ENCODE assay signal across 22 cellular contexts in the genomic region with DNA sequence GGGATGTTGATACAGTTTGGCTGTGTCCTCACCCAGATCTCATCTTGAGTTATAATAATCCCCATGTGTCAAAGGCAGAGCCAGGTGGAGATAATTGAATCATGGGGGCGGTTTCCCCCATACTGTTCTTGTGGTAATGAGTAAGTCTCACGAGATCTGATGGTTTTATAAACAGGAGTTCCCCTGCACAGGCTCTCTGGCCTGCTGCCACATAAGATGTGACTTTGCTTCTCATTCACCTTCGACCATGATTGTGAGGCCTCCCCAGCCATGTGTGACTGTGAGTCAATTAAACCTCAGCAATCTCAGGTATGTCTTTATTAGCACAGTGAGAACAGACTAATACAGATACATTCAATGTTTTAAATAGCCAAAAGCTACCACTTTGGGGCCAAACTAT. TPM values are rescaled to one million over a fixed set of nuclear protein-coding genes. Genes with fewer than 3 reads are reported as not detected.
DNase-seq lines count a peak whose midpoint lies in the region; ATAC-seq and TF ChIP-seq lines count a peak whose summit lies in the region.
"Had no signal": no experiment of that assay in that cellular context is flagged by ENCODE, and none has a peak within 500 bp of the region (broad histone marks: within the 10 kb centered on the region; RNA-seq: fewer than 3 reads in every experiment).

No MANE protein-coding gene starts in this region.

- H3K27ac ChIP-seq in PC-9 (peak overlapping the region; percentile 35; the same call in 1 of the 2 replicates), foreskin keratinocyte (peak overlapping the region; percentile 23)
- H3K27ac ChIP-seq: 22Rv1; adrenal gland; BLaER1 treated with 17β-estradiol and CSF1 and Interleukin-3, amounts not matched to agents 10 nM and 100 nM; stomach had no signal

- POLR2A ChIA-PET in PC-9 (lab: Charles Lee; ENCODE audit: unreplicated experiment), result no interaction called here

- H3K4me1 Mint-ChIP-seq in Calu3 (ENCODE audit: low read depth, unreplicated experiment), result peaks cover 35% of the 10 kb centered on the region
- no peaks in the 10 kb centered on the region for H3K4me1 Mint-ChIP-seq in glutamatergic neuron (ENCODE audit: low read depth, unreplicated experiment)
- no peaks in the 10 kb centered on the region for H3K4me1 Mint-ChIP-seq in stimulated activated memory B cell treated with anti-CD40 and anti-IgM and Interleukin-4, amounts not matched to agents 10 μg/mL and 1 μg/mL and 100 μg/mL, for 72 hours

- ATAC-seq in foreskin keratinocyte, result peak; percentile 95
- ATAC-seq in stimulated activated memory B cell treated with anti-CD40 and anti-IgM and Interleukin-4, amounts not matched to agents 10 μg/mL and 1 μg/mL and 100 μg/mL, for 72 hours, result no peak
- ATAC-seq: effector memory CD8-positive, alpha-beta T cell had no signal

- TF ChIP-seq CTCF in Calu3 (IDR thresholded peaks at IDR 0.05; ENCODE audit: unreplicated experiment) (no peak), PC-9 (conservative IDR thresholded peaks at IDR 0.05) (no peak), foreskin keratinocyte (conservative IDR thresholded peaks at IDR 0.05) (no peak), glutamatergic neuron (IDR thresholded peaks at IDR 0.05; ENCODE audit: partially characterized antibody, unreplicated experiment) (no peak)

- H3K4me3 ChIP-seq in PC-9, result no peak overlapping the region
- H3K4me3 ChIP-seq: adrenal gland; BLaER1 treated with 17β-estradiol and CSF1 and Interleukin-3, amounts not matched to agents 10 nM and 100 nM; MG63; stomach had no signal

- no peaks in the 10 kb centered on the region for H3K36me3 Mint-ChIP-seq in Calu3 (ENCODE audit: insufficient read depth, unreplicated experiment)
- no peaks in the 10 kb centered on the region for H3K36me3 Mint-ChIP-seq in glutamatergic neuron (ENCODE audit: unreplicated experiment)
- H3K36me3 Mint-ChIP-seq in stimulated activated memory B cell treated with anti-CD40 and anti-IgM and Interleukin-4, amounts not matched to agents 10 μg/mL and 1 μg/mL and 100 μg/mL, for 72 hours, result no peaks in the 10 kb centered on the region

- H3K4me2 ChIP-seq in PC-9, result peak overlapping the region; percentile 14; the same call in 1 of the 2 replicates
- H3K4me2 ChIP-seq: BLaER1 treated with 17β-estradiol and CSF1 and Interleukin-3, amounts not matched to agents 10 nM and 100 nM had no signal

- peak overlapping the region; percentile 53 for H3K27ac Mint-ChIP-seq in Calu3 (ENCODE audit: unreplicated experiment)
- no peak overlapping the region for H3K27ac Mint-ChIP-seq in glutamatergic neuron (ENCODE audit: unreplicated experiment)
- H3K27ac Mint-ChIP-seq in stimulated activated memory B cell treated with anti-CD40 and anti-IgM and Interleukin-4, amounts not matched to agents 10 μg/mL and 1 μg/mL and 100 μg/mL, for 72 hours, result no peak overlapping the region
- H3K27ac Mint-ChIP-seq: effector memory CD8-positive, alpha-beta T cell; H9 had no signal

- H3K27me3 ChIP-seq in PC-9 (ENCODE audit: insufficient read depth, low read depth) (no peaks in the 10 kb centered on the region), foreskin keratinocyte (no peaks in the 10 kb centered on the region)
- H3K27me3 ChIP-seq: adrenal gland; BLaER1 treated with 17β-estradiol and CSF1 and Interleukin-3, amounts not matched to agents 10 nM and 100 nM; stomach had no signal

- BruUV-seq in Calu3 (replicated peaks; lab: Mats Ljungman, UMichigan), result no TSS peak
- BruUV-seq in PC-9 (replicated peaks; lab: Mats Ljungman, UMichigan), result no TSS peak

- 0 out of 2 replicates have a peak, but pooled peaks cover 4% of the 10 kb centered on the region for H3K9me3 ChIP-seq in PC-9 (ENCODE audit: insufficient read depth, low read depth)
- H3K9me3 ChIP-seq: adrenal gland had no signal

- H3K9me3 Mint-ChIP-seq in Calu3 (ENCODE audit: low read depth, unreplicated experiment), result no peaks in the 10 kb centered on the region
- H3K9me3 Mint-ChIP-seq in glutamatergic neuron (ENCODE audit: unreplicated experiment), result no peaks in the 10 kb centered on the region
- peaks cover 6% of the 10 kb centered on the region for H3K9me3 Mint-ChIP-seq in stimulated activated memory B cell treated with anti-CD40 and anti-IgM and Interleukin-4, amounts not matched to agents 10 μg/mL and 1 μg/mL and 100 μg/mL, for 72 hours

- no peaks in the 10 kb centered on the region for H4K20me1 ChIP-seq in PC-9 (ENCODE audit: insufficient read depth)
- H4K20me1 ChIP-seq: BLaER1 treated with 17β-estradiol and CSF1 and Interleukin-3, amounts not matched to agents 10 nM and 100 nM had no signal

- H3K27me3 Mint-ChIP-seq in Calu3 (ENCODE audit: unreplicated experiment) (no peaks in the 10 kb centered on the region), glutamatergic neuron (ENCODE audit: unreplicated experiment) (no peaks in the 10 kb centered on the region)
- H3K27me3 Mint-ChIP-seq in stimulated activated memory B cell treated with anti-CD40 and anti-IgM and Interleukin-4, amounts not matched to agents 10 μg/mL and 1 μg/mL and 100 μg/mL, for 72 hours, result no peaks in the 10 kb centered on the region

- CTCF ChIA-PET in Calu3 (lab: Charles Lee), result no interaction called here
- CTCF ChIA-PET in PC-9 (lab: Charles Lee), result no interaction called here

- H3K4me3 Mint-ChIP-seq in Calu3 (ENCODE audit: low read depth, unreplicated experiment) (no peak overlapping the region), glutamatergic neuron (ENCODE audit: unreplicated experiment) (no peak overlapping the region)
- no peak overlapping the region for H3K4me3 Mint-ChIP-seq in stimulated activated memory B cell treated with anti-CD40 and anti-IgM and Interleukin-4, amounts not matched to agents 10 μg/mL and 1 μg/mL and 100 μg/mL, for 72 hours
- H3K4me3 Mint-ChIP-seq: effector memory CD8-positive, alpha-beta T cell; H9 had no signal

- H2AFZ ChIP-seq in PC-9, result no peak overlapping the region

- peak; percentile 0 for DNase-seq in DMS79 (lab: John Stamatoyannopoulos, UW)
- DNase-seq in DMS79 treated with DMSO at 0.1 percent for 48 hours (lab: John Stamatoyannopoulos, UW), result no peak
- peak; percentile 53 for DNase-seq in Calu3
- peak; percentile 24 to 60 for DNase-seq in PC-9
- peak; percentile 79 to 89 for DNase-seq in foreskin keratinocyte
- DNase-seq in glutamatergic neuron, result no peak
- no peak for DNase-seq in SIG-M5 (lab: John Stamatoyannopoulos, UW)
- DNase-seq: adrenal gland; DMS153; effector memory CD8-positive, alpha-beta T cell; H9; islet precursor cell; MG63; NCI-H2029; NCI-H524; retina; RPMI8226; stomach had no signal

- H3K79me2 ChIP-seq in PC-9 (ENCODE audit: low read depth), result no peaks in the 10 kb centered on the region

- no peaks in the 10 kb centered on the region for H3F3A ChIP-seq in PC-9 (ENCODE audit: insufficient read depth, low read depth)

- H3K9me2 ChIP-seq in PC-9 (ENCODE audit: insufficient read depth), result no peaks in the 10 kb centered on the region

- intact Hi-C loops in Calu3 (cut with micrococcal nuclease; ENCODE audit: unreplicated experiment), result no loop called here
- intact Hi-C loops in PC-9 (cut with micrococcal nuclease; ENCODE audit: unreplicated experiment), result no loop called here

- no peaks in the 10 kb centered on the region for H3K36me3 ChIP-seq in PC-9 (ENCODE audit: low read depth)
- H3K36me3 ChIP-seq: adrenal gland; BLaER1 treated with 17β-estradiol and CSF1 and Interleukin-3, amounts not matched to agents 10 nM and 100 nM; MG63; stomach had no signal

- peaks cover 8% of the 10 kb centered on the region; the same call in 1 of the 2 replicates for H3K4me1 ChIP-seq in PC-9 (replicated peaks; ENCODE audit: insufficient read depth)
- peaks cover 6% of the 10 kb centered on the region for H3K4me1 ChIP-seq in foreskin keratinocyte
- H3K4me1 ChIP-seq: adrenal gland, stomach had no signal

RNA-seq across cellular contexts. Expression of a gene that starts 41.1 kb away (rescaled TPM):
- total RNA-seq in Calu3 (2022) (0.54 and 0.66 TPM in 2 replicates), PC-9 (2021) (6.1 and 6.4 TPM in 2 replicates), foreskin keratinocyte (9.4 and 9.5 TPM in 2 replicates), glutamatergic neuron (ENCODE audit: unreplicated experiment) (0.98 TPM)
- polyA plus RNA-seq in foreskin keratinocyte, result 6.0 and 6.4 TPM in 2 replicates
- total RNA-seq: chondrocyte had no signal

Comparison
In these comparisons a context has a peak if more than half of its experiments do, and no peak if none do; other contexts are left out.
1. DNase-seq: peak in DMS79 (single experiment), Calu3 (single experiment), PC-9 (2 of 2) and foreskin keratinocyte (2 of 2); none in DMS79 treated with DMSO at 0.1 percent for 48 hours (single experiment), glutamatergic neuron (single experiment) and SIG-M5 (single experiment).